ENCODE assay signal across 25 cellular contexts in the genomic region with DNA sequence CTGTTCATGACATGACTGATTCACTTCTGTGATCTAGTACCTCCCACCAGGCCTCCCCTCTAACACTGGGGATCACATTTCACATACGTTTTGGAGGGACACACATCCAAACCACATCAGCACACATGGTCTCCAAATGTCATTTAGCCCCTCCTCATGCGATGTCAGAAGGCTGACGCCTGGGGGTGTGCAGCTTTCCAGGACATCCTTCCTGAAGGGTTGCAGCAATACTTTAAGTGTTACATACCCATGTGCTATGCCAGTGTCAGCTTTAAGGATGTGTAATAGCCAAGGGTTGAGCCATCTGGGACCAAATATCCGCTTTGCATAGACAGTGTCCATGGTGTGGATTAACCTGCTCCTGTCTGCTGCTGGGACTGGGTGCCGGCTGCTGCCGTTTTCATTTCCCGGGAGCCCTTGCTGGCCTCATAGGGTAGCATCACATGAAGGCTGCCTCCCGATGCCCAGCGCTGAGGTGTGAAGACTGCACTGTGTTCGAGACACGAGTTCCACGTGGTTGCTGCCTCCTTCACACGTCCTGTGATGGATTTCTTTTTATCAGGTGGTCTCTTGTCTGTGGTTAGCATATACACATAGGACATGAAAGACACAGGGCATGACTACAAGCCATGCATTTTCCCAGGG.
DNase-seq lines count a peak whose midpoint lies in the region; ATAC-seq and TF ChIP-seq lines count a peak whose summit lies in the region.
"Had no signal": no experiment of that assay in that cellular context is flagged by ENCODE, and none has a peak within 500 bp of the region (broad histone marks: within the 10 kb centered on the region; RNA-seq: fewer than 3 reads in every experiment).

No MANE protein-coding gene starts in this region.

- DNase-seq in AG09309 (ENCODE audit: low read depth) (peak; percentile 73), HFFc6 (no peak), dedifferentiated amniotic fluid mesenchymal stem cell (ENCODE audit: extremely low spot score) (peak; percentile 15), osteocyte (ENCODE audit: extremely low spot score, unreplicated experiment) (peak; percentile 72), NCI-H2081 treated with DMSO at 0.1 percent for 48 hours (lab: John Stamatoyannopoulos, UW) (no peak), GM19240 (ENCODE audit: insufficient read length, low spot score) (no peak), HuH-7 (ENCODE audit: low spot score) (no peak)
- no peak for DNase-seq in effector memory CD8-positive, alpha-beta T cell
- DNase-seq: activated CD8-positive, alpha-beta T cell treated with anti-CD3 and anti-CD28 coated beads for 36 hours; activated naive CD8-positive, alpha-beta T cell treated with anti-CD3 and anti-CD28 coated beads for 36 hours; activated T-cell treated with anti-CD3 and anti-CD28 coated beads, Interleukin-2, amount 50 U/mL, for 72 hours; DND-41; H9; KG1; NCI-H2081; NCI-H524 treated with DMSO at 0.1 percent for 48 hours; Right ventricle myocardium superior; stimulated activated CD4-positive, alpha-beta T cell treated with anti-CD3 and anti-CD28 coated beads, Interleukin-12 subunit alpha, Interleukin-12 subunit beta, amount 100 ng/mL, for 4 hours; T-helper 17 cell; tibial artery had no signal

- H3K27ac Mint-ChIP-seq in HFFc6 = peak overlapping the region; percentile 67
- H3K27ac Mint-ChIP-seq in osteocyte (ENCODE audit: unreplicated experiment) = peak overlapping the region; percentile 88
- H3K27ac Mint-ChIP-seq in effector memory CD8-positive, alpha-beta T cell = no peak overlapping the region
- H3K27ac Mint-ChIP-seq: activated CD8-positive, alpha-beta T cell treated with anti-CD3 and anti-CD28 coated beads for 36 hours; activated naive CD8-positive, alpha-beta T cell treated with anti-CD3 and anti-CD28 coated beads for 36 hours; activated T-cell treated with anti-CD3 and anti-CD28 coated beads, Interleukin-2, amount 50 U/mL, for 72 hours; memory B cell; natural killer cell treated with Interleukin-12 subunit alpha and Interleukin-12 subunit beta and Interleukin-15 and Interleukin-18, amount 100 ng/mL, for 72 hours; stimulated activated memory B cell treated with anti-CD40 and anti-IgM and Interleukin-4, amounts not matched to agents 10 μg/mL and 1 μg/mL and 100 μg/mL, for 72 hours; T-helper 17 cell had no signal

- TF ChIP-seq CTCF in AG09309 (IDR thresholded peaks at IDR 0.05; ENCODE audit: control insufficient read depth, insufficient read depth, low read depth, low read length, missing control alignments) (no peak), HFFc6 (IDR thresholded peaks at IDR 0.05) (no peak), osteocyte (IDR thresholded peaks at IDR 0.05) (no peak)

- H3K4me3 Mint-ChIP-seq in HFFc6 = peak overlapping the region; percentile 67
- H3K4me3 Mint-ChIP-seq in osteocyte (ENCODE audit: unreplicated experiment) = peak overlapping the region; percentile 36
- H3K4me3 Mint-ChIP-seq in effector memory CD8-positive, alpha-beta T cell = no peak overlapping the region
- H3K4me3 Mint-ChIP-seq: activated CD8-positive, alpha-beta T cell treated with anti-CD3 and anti-CD28 coated beads for 36 hours; activated naive CD8-positive, alpha-beta T cell treated with anti-CD3 and anti-CD28 coated beads for 36 hours; activated T-cell treated with anti-CD3 and anti-CD28 coated beads, Interleukin-2, amount 50 U/mL, for 72 hours; H9; memory B cell; natural killer cell treated with Interleukin-12 subunit alpha and Interleukin-12 subunit beta and Interleukin-15 and Interleukin-18, amount 100 ng/mL, for 72 hours; stimulated activated memory B cell treated with anti-CD40 and anti-IgM and Interleukin-4, amounts not matched to agents 10 μg/mL and 1 μg/mL and 100 μg/mL, for 72 hours; T-helper 17 cell had no signal

- no peak overlapping the region for H3K4me3 ChIP-seq in AG09309 (ENCODE audit: control insufficient read depth, low read depth, low read length)
- H3K4me3 ChIP-seq: prostate gland had no signal

- peaks cover 39% of the 10 kb centered on the region for H3K4me1 Mint-ChIP-seq in HFFc6 (ENCODE audit: low read depth)
- H3K4me1 Mint-ChIP-seq in osteocyte (ENCODE audit: unreplicated experiment) = peaks cover 37% of the 10 kb centered on the region
- no peaks in the 10 kb centered on the region for H3K4me1 Mint-ChIP-seq in effector memory CD8-positive, alpha-beta T cell (ENCODE audit: low read depth in 2 of 2)
- H3K4me1 Mint-ChIP-seq: activated naive CD8-positive, alpha-beta T cell treated with anti-CD3 and anti-CD28 coated beads for 36 hours; H9; memory B cell; stimulated activated memory B cell treated with anti-CD40 and anti-IgM and Interleukin-4, amounts not matched to agents 10 μg/mL and 1 μg/mL and 100 μg/mL, for 72 hours; T-helper 17 cell had no signal

- H3K27me3 Mint-ChIP-seq in HFFc6 (ENCODE audit: insufficient read depth) (no peaks in the 10 kb centered on the region; the same call in none of the 2 replicates), osteocyte (ENCODE audit: unreplicated experiment) (no peaks in the 10 kb centered on the region)
- peaks cover 20 to 23% of the 10 kb centered on the region in 2 donors for H3K27me3 Mint-ChIP-seq in effector memory CD8-positive, alpha-beta T cell
- H3K27me3 Mint-ChIP-seq: stimulated activated memory B cell treated with anti-CD40 and anti-IgM and Interleukin-4, amounts not matched to agents 10 μg/mL and 1 μg/mL and 100 μg/mL, for 72 hours had no signal

- no peak for ATAC-seq in effector memory CD8-positive, alpha-beta T cell (replicated peaks)
- ATAC-seq: activated CD8-positive, alpha-beta T cell treated with anti-CD3 and anti-CD28 coated beads for 36 hours; activated T-cell treated with anti-CD3 and anti-CD28 coated beads, Interleukin-2, amount 50 U/mL, for 72 hours; esophagus mucosa; natural killer cell treated with Interleukin-12 subunit alpha and Interleukin-12 subunit beta and Interleukin-15 and Interleukin-18, amount 100 ng/mL, for 72 hours; stimulated activated memory B cell treated with anti-CD40 and anti-IgM and Interleukin-4, amounts not matched to agents 10 μg/mL and 1 μg/mL and 100 μg/mL, for 72 hours; T-helper 17 cell had no signal

- H3K9me3 Mint-ChIP-seq in HFFc6 (peaks cover 6% of the 10 kb centered on the region; the same call in 1 of the 2 replicates), osteocyte (ENCODE audit: unreplicated experiment) (peaks cover 9% of the 10 kb centered on the region)
- no peaks in the 10 kb centered on the region for H3K9me3 Mint-ChIP-seq in effector memory CD8-positive, alpha-beta T cell
- H3K9me3 Mint-ChIP-seq: natural killer cell treated with Interleukin-12 subunit alpha and Interleukin-12 subunit beta and Interleukin-15 and Interleukin-18, amount 100 ng/mL, for 72 hours had no signal

- H3K36me3 Mint-ChIP-seq in HFFc6 (ENCODE audit: low read depth) (peaks cover 6% of the 10 kb centered on the region; the same call in 1 of the 2 replicates), osteocyte (ENCODE audit: unreplicated experiment) (peaks cover 13% of the 10 kb centered on the region)
- no peaks in the 10 kb centered on the region for H3K36me3 Mint-ChIP-seq in effector memory CD8-positive, alpha-beta T cell (ENCODE audit: insufficient read depth)
- H3K36me3 Mint-ChIP-seq: activated naive CD8-positive, alpha-beta T cell treated with anti-CD3 and anti-CD28 coated beads for 36 hours; memory B cell; stimulated activated memory B cell treated with anti-CD40 and anti-IgM and Interleukin-4, amounts not matched to agents 10 μg/mL and 1 μg/mL and 100 μg/mL, for 72 hours had no signal

Comparison
In these comparisons a context has a peak if more than half of its experiments do, and no peak if none do; other contexts are left out.
1. DNase-seq: peak in AG09309 (single experiment), dedifferentiated amniotic fluid mesenchymal stem cell (single experiment) and osteocyte (single experiment); none in HFFc6 (single experiment), NCI-H2081 treated with DMSO at 0.1 percent for 48 hours (single experiment), GM19240 (single experiment), effector memory CD8-positive, alpha-beta T cell (0 of 3) and HuH-7 (single experiment).
2. H3K27ac Mint-ChIP-seq: peak in HFFc6 (single experiment) and osteocyte (single experiment); none in effector memory CD8-positive, alpha-beta T cell (0 of 2).
3. H3K4me3 Mint-ChIP-seq: peak in HFFc6 (single experiment) and osteocyte (single experiment); none in effector memory CD8-positive, alpha-beta T cell (0 of 2).